Comparison of ENCODE assay signal across 1 cellular context in the genomic region with DNA sequence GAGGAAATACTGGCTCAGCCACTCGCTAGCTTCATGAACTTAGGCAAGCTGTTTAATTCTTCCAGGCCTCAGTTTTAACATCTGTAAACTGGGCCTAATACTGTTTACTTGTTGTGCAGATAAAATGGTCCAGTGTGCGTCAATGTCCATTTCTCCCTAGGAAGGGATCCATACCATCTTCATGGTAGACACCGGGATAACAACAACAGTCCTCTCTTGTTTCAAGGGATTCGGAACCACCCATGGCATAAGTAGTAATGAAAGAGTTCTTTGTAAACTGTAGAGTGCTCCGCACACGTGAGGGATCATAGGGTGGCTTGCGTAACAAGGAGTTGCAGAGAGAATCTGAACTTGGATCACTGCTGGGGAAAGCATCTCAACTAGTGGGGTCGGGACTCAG.
A peak's percentile ranks its signal among the peaks of the same experiment; 100 is the strongest.
TF ChIP-seq lines count a peak whose summit lies in the region.

No MANE protein-coding gene starts in this region.

TF ChIP-seq in HepG2, 621 proteins besides CTCF, POLR2A, EP300 and RAD21 (continued from another document and continues in another):
- TF ChIP-seq, protein P1, sequence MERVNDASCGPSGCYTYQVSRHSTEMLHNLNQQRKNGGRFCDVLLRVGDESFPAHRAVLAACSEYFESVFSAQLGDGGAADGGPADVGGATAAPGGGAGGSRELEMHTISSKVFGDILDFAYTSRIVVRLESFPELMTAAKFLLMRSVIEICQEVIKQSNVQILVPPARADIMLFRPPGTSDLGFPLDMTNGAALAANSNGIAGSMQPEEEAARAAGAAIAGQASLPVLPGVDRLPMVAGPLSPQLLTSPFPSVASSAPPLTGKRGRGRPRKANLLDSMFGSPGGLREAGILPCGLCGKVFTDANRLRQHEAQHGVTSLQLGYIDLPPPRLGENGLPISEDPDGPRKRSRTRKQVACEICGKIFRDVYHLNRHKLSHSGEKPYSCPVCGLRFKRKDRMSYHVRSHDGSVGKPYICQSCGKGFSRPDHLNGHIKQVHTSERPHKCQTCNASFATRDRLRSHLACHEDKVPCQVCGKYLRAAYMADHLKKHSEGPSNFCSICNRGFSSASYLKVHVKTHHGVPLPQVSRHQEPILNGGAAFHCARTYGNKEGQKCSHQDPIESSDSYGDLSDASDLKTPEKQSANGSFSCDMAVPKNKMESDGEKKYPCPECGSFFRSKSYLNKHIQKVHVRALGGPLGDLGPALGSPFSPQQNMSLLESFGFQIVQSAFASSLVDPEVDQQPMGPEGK (CRISPR knock-in tag; IDR thresholded peaks at IDR 0.05), result peak; percentile 27; the same call in 1 of the 2 replicates
- TF ChIP-seq NFRKB (IDR thresholded peaks at IDR 0.05) (no peak), HNRNPH1 (optimal IDR thresholded peaks at IDR 0.05; ENCODE audit: low read depth, low read length) (no peak), SALL1 (CRISPR knock-in tag; IDR thresholded peaks at IDR 0.05) (peak; percentile 29), ZFAT (CRISPR knock-in tag; conservative IDR thresholded peaks at IDR 0.05) (no peak), ZNF780A (CRISPR knock-in tag; IDR thresholded peaks at IDR 0.05) (no peak), ZNF724P (CRISPR knock-in tag; IDR thresholded peaks at IDR 0.05; ENCODE audit: borderline replicate concordance) (no peak), ZMYM3 (CRISPR knock-in tag; IDR thresholded peaks at IDR 0.05) (peak; percentile 95), NR2F1 (CRISPR knock-in tag; IDR thresholded peaks at IDR 0.05) (no peak), ZNF652 (CRISPR knock-in tag; IDR thresholded peaks at IDR 0.05; ENCODE audit: borderline replicate concordance, low read depth) (no peak), RFX1 (IDR thresholded peaks at IDR 0.05) (no peak), TCF7 (IDR thresholded peaks at IDR 0.05; ENCODE audit: low read depth) (0 out of 2 replicates have a peak, but pooled peaks have one; percentile 11), ZNF772 (CRISPR knock-in tag; IDR thresholded peaks at IDR 0.05) (no peak), ZC3H4 (CRISPR knock-in tag; IDR thresholded peaks at IDR 0.05; ENCODE audit: borderline replicate concordance) (no peak), RFX3 (CRISPR knock-in tag; IDR thresholded peaks at IDR 0.05) (no peak), TAF15 (IDR thresholded peaks at IDR 0.05; ENCODE audit: low read depth, low read length, poor library complexity, severe bottlenecking) (no peak), ZFY (CRISPR knock-in tag; IDR thresholded peaks at IDR 0.05) (peak; percentile 21; the same call in 1 of the 2 replicates), GTF2F1 (IDR thresholded peaks at IDR 0.05; ENCODE audit: low read length) (no peak), ZNF337 (CRISPR knock-in tag; IDR thresholded peaks at IDR 0.05; ENCODE audit: borderline replicate concordance, low read depth) (no peak), SAP130 (CRISPR knock-in tag; IDR thresholded peaks at IDR 0.05; ENCODE audit: low read depth) (no peak), ZBTB42 (CRISPR knock-in tag; IDR thresholded peaks at IDR 0.05) (no peak), ZNF598 (CRISPR knock-in tag; IDR thresholded peaks at IDR 0.05; ENCODE audit: borderline replicate concordance) (no peak), ZNF12 (CRISPR knock-in tag; IDR thresholded peaks at IDR 0.05) (no peak), ZNF550 (CRISPR knock-in tag; IDR thresholded peaks at IDR 0.05; ENCODE audit: borderline replicate concordance) (no peak), NR2F6 (IDR thresholded peaks at IDR 0.05) (peak; percentile 43; the same call in 1 of the 2 replicates), NR2F6 (CRISPR knock-in tag; IDR thresholded peaks at IDR 0.05) (peak; percentile 64), ZNF235 (CRISPR knock-in tag; IDR thresholded peaks at IDR 0.05; ENCODE audit: borderline replicate concordance) (no peak), TARDBP (CRISPR knock-in tag; IDR thresholded peaks at IDR 0.05) (no peak), ZNF563 (CRISPR knock-in tag; IDR thresholded peaks at IDR 0.05) (no peak), ZNF282 (IDR thresholded peaks at IDR 0.05; ENCODE audit: partially characterized antibody) (no peak), ZNF343 (CRISPR knock-in tag; IDR thresholded peaks at IDR 0.05) (no peak), HOXA7 (CRISPR knock-in tag; IDR thresholded peaks at IDR 0.05) (no peak), NFIB (CRISPR knock-in tag; IDR thresholded peaks at IDR 0.05; ENCODE audit: borderline replicate concordance) (no peak), ZNF747 (CRISPR knock-in tag; IDR thresholded peaks at IDR 0.05; ENCODE audit: borderline replicate concordance) (no peak), ISX (CRISPR knock-in tag; conservative IDR thresholded peaks at IDR 0.05) (no peak)
- TF ChIP-seq, protein P2, sequence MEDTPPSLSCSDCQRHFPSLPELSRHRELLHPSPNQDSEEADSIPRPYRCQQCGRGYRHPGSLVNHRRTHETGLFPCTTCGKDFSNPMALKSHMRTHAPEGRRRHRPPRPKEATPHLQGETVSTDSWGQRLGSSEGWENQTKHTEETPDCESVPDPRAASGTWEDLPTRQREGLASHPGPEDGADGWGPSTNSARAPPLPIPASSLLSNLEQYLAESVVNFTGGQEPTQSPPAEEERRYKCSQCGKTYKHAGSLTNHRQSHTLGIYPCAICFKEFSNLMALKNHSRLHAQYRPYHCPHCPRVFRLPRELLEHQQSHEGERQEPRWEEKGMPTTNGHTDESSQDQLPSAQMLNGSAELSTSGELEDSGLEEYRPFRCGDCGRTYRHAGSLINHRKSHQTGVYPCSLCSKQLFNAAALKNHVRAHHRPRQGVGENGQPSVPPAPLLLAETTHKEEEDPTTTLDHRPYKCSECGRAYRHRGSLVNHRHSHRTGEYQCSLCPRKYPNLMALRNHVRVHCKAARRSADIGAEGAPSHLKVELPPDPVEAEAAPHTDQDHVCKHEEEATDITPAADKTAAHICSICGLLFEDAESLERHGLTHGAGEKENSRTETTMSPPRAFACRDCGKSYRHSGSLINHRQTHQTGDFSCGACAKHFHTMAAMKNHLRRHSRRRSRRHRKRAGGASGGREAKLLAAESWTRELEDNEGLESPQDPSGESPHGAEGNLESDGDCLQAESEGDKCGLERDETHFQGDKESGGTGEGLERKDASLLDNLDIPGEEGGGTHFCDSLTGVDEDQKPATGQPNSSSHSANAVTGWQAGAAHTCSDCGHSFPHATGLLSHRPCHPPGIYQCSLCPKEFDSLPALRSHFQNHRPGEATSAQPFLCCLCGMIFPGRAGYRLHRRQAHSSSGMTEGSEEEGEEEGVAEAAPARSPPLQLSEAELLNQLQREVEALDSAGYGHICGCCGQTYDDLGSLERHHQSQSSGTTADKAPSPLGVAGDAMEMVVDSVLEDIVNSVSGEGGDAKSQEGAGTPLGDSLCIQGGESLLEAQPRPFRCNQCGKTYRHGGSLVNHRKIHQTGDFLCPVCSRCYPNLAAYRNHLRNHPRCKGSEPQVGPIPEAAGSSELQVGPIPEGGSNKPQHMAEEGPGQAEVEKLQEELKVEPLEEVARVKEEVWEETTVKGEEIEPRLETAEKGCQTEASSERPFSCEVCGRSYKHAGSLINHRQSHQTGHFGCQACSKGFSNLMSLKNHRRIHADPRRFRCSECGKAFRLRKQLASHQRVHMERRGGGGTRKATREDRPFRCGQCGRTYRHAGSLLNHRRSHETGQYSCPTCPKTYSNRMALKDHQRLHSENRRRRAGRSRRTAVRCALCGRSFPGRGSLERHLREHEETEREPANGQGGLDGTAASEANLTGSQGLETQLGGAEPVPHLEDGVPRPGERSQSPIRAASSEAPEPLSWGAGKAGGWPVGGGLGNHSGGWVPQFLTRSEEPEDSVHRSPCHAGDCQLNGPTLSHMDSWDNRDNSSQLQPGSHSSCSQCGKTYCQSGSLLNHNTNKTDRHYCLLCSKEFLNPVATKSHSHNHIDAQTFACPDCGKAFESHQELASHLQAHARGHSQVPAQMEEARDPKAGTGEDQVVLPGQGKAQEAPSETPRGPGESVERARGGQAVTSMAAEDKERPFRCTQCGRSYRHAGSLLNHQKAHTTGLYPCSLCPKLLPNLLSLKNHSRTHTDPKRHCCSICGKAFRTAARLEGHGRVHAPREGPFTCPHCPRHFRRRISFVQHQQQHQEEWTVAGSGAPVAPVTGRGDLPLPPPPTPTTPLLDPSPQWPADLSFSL (CRISPR knock-in tag; IDR thresholded peaks at IDR 0.05), result no peak
- TF ChIP-seq, protein P3, sequence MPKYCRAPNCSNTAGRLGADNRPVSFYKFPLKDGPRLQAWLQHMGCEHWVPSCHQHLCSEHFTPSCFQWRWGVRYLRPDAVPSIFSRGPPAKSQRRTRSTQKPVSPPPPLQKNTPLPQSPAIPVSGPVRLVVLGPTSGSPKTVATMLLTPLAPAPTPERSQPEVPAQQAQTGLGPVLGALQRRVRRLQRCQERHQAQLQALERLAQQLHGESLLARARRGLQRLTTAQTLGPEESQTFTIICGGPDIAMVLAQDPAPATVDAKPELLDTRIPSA (CRISPR knock-in tag; IDR thresholded peaks at IDR 0.05; ENCODE audit: borderline replicate concordance), result no peak
- TF ChIP-seq, protein P4, sequence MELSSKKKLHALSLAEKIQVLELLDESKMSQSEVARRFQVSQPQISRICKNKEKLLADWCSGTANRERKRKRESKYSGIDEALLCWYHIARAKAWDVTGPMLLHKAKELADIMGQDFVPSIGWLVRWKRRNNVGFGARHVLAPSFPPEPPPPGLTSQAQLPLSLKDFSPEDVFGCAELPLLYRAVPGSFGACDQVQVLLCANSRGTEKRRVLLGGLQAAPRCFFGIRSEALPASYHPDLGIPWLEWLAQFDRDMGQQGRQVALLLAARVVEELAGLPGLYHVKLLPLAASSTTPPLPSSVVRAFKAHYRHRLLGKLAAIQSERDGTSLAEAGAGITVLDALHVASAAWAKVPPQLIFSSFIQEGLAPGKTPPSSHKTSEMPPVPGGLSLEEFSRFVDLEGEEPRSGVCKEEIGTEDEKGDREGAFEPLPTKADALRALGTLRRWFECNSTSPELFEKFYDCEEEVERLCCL (CRISPR knock-in tag; IDR thresholded peaks at IDR 0.05; ENCODE audit: borderline replicate concordance), result no peak
- TF ChIP-seq, protein P5, sequence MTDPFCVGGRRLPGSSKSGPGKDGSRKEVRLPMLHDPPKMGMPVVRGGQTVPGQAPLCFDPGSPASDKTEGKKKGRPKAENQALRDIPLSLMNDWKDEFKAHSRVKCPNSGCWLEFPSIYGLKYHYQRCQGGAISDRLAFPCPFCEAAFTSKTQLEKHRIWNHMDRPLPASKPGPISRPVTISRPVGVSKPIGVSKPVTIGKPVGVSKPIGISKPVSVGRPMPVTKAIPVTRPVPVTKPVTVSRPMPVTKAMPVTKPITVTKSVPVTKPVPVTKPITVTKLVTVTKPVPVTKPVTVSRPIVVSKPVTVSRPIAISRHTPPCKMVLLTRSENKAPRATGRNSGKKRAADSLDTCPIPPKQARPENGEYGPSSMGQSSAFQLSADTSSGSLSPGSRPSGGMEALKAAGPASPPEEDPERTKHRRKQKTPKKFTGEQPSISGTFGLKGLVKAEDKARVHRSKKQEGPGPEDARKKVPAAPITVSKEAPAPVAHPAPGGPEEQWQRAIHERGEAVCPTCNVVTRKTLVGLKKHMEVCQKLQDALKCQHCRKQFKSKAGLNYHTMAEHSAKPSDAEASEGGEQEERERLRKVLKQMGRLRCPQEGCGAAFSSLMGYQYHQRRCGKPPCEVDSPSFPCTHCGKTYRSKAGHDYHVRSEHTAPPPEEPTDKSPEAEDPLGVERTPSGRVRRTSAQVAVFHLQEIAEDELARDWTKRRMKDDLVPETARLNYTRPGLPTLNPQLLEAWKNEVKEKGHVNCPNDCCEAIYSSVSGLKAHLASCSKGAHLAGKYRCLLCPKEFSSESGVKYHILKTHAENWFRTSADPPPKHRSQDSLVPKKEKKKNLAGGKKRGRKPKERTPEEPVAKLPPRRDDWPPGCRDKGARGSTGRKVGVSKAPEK (CRISPR knock-in tag; IDR thresholded peaks at IDR 0.05; ENCODE audit: borderline replicate concordance), result no peak
- TF ChIP-seq, protein P6, sequence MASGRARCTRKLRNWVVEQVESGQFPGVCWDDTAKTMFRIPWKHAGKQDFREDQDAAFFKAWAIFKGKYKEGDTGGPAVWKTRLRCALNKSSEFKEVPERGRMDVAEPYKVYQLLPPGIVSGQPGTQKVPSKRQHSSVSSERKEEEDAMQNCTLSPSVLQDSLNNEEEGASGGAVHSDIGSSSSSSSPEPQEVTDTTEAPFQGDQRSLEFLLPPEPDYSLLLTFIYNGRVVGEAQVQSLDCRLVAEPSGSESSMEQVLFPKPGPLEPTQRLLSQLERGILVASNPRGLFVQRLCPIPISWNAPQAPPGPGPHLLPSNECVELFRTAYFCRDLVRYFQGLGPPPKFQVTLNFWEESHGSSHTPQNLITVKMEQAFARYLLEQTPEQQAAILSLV (CRISPR knock-in tag; IDR thresholded peaks at IDR 0.05; ENCODE audit: borderline replicate concordance), result no peak
- TF ChIP-seq, protein P7, sequence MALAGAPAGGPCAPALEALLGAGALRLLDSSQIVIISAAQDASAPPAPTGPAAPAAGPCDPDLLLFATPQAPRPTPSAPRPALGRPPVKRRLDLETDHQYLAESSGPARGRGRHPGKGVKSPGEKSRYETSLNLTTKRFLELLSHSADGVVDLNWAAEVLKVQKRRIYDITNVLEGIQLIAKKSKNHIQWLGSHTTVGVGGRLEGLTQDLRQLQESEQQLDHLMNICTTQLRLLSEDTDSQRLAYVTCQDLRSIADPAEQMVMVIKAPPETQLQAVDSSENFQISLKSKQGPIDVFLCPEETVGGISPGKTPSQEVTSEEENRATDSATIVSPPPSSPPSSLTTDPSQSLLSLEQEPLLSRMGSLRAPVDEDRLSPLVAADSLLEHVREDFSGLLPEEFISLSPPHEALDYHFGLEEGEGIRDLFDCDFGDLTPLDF (CRISPR knock-in tag; IDR thresholded peaks at IDR 0.05), result no peak
- TF ChIP-seq, protein P8, sequence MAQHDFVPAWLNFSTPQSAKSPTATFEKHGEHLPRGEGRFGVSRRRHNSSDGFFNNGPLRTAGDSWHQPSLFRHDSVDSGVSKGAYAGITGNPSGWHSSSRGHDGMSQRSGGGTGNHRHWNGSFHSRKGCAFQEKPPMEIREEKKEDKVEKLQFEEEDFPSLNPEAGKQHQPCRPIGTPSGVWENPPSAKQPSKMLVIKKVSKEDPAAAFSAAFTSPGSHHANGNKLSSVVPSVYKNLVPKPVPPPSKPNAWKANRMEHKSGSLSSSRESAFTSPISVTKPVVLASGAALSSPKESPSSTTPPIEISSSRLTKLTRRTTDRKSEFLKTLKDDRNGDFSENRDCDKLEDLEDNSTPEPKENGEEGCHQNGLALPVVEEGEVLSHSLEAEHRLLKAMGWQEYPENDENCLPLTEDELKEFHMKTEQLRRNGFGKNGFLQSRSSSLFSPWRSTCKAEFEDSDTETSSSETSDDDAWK (CRISPR knock-in tag; IDR thresholded peaks at IDR 0.05), result no peak
- TF ChIP-seq, protein P9, sequence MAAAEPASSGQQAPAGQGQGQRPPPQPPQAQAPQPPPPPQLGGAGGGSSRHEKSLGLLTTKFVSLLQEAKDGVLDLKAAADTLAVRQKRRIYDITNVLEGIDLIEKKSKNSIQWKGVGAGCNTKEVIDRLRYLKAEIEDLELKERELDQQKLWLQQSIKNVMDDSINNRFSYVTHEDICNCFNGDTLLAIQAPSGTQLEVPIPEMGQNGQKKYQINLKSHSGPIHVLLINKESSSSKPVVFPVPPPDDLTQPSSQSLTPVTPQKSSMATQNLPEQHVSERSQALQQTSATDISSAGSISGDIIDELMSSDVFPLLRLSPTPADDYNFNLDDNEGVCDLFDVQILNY (CRISPR knock-in tag; conservative IDR thresholded peaks at IDR 0.05), result no peak
